In genomic region chr7:134209322-134210015, GRCh38 we compare ENCODE assay signal across 1 cellular context.
TF ChIP-seq lines count a peak whose summit lies in the region.

No MANE protein-coding gene starts in this region.

TF ChIP-seq in K562, 482 proteins besides CTCF, POLR2A, EP300 and RAD21 (continued from another document):
- TF ChIP-seq CGGBP1 (CRISPR knock-in tag; IDR thresholded peaks at IDR 0.05) (no peak), HDAC2 (IDR thresholded peaks at IDR 0.05) (peak; percentile 94), OTX1 (CRISPR knock-in tag; IDR thresholded peaks at IDR 0.05) (0 out of 2 replicates have a peak, but pooled peaks have one; percentile 28), ZEB2 (IDR thresholded peaks at IDR 0.05) (peak; percentile 82; the same call in 1 of the 2 replicates), TRIM24 (IDR thresholded peaks at IDR 0.05) (peak; percentile 88 to 89), LCOR (CRISPR knock-in tag; IDR thresholded peaks at IDR 0.05) (0 out of 2 replicates have a peak, but pooled peaks have one; percentile 17), ZNF316 (IDR thresholded peaks at IDR 0.05) (peak; percentile 75), CBFA2T2 (conservative IDR thresholded peaks at IDR 0.05) (peak; percentile 93), ZBED1 (IDR thresholded peaks at IDR 0.05) (0 out of 2 replicates have a peak, but pooled peaks have one; percentile 35), SMARCA4 (IDR thresholded peaks at IDR 0.05) (peak; percentile 86), NCOR1 (IDR thresholded peaks at IDR 0.05) (peak; percentile 93), EGR1 (conservative IDR thresholded peaks at IDR 0.05) (peak; percentile 39; the same call in 1 of the 2 replicates), KLF16 (IDR thresholded peaks at IDR 0.05) (peak; percentile 83), MLLT1 (IDR thresholded peaks at IDR 0.05) (peak in 1 of 2 experiments; percentile 69; a peak in 1 of 4 replicates), BHLHE40 (IDR thresholded peaks at IDR 0.05; ENCODE audit: low read length) (0 out of 2 replicates have a peak, but pooled peaks have one; percentile 15), CXXC5 (CRISPR knock-in tag; IDR thresholded peaks at IDR 0.05) (peak; percentile 73), KDM1A (IDR thresholded peaks at IDR 0.05) (peak; percentile 95 to 96), UBTF (IDR thresholded peaks at IDR 0.05; ENCODE audit: borderline replicate concordance in 1 of 2, low read depth in 2 of 2, low read length in 2 of 2) (peak; percentile 52 to 54; a peak in 2 of 4 replicates), ID3 (CRISPR knock-in tag; IDR thresholded peaks at IDR 0.05) (no peak), ID3 (tag; IDR thresholded peaks at IDR 0.05) (peak; percentile 95), MLX (CRISPR knock-in tag; conservative IDR thresholded peaks at IDR 0.05) (no peak), NFYB (IDR thresholded peaks at IDR 0.05; ENCODE audit: extremely low read depth, insufficient read length) (no peak), RUNX1 (IDR thresholded peaks at IDR 0.05; ENCODE audit: low read depth) (peak; percentile 79; the same call in 1 of the 2 replicates), ELK3 (CRISPR knock-in tag; IDR thresholded peaks at IDR 0.05) (no peak), ETV5 (CRISPR knock-in tag; IDR thresholded peaks at IDR 0.05; ENCODE audit: low read depth) (peak; percentile 58; the same call in 1 of the 2 replicates), ARNT (IDR thresholded peaks at IDR 0.05) (peak in 1 of 2 experiments; percentile 88; a peak in 1 of 4 replicates), CBX3 (IDR thresholded peaks at IDR 0.05; ENCODE audit: borderline replicate concordance in 1 of 2, low read length in 2 of 2) (peak in 1 of 2 experiments; percentile 59; a peak in 1 of 3 replicates), SMAD4 (CRISPR knock-in tag; conservative IDR thresholded peaks at IDR 0.05) (peak; percentile 82), HIVEP1 (CRISPR knock-in tag; IDR thresholded peaks at IDR 0.05) (no peak), CREM (IDR thresholded peaks at IDR 0.05; ENCODE audit: low read depth) (peak; percentile 59), ETV1 (tag; conservative IDR thresholded peaks at IDR 0.05; ENCODE audit: low read depth) (peak; percentile 41), SOX6 (IDR thresholded peaks at IDR 0.05) (peak; percentile 41; the same call in 1 of the 2 replicates), SMARCE1 (IDR thresholded peaks at IDR 0.05) (peak; percentile 87), FOXM1 (IDR thresholded peaks at IDR 0.05; ENCODE audit: low read depth) (peak; percentile 85), FOXM1 (CRISPR knock-in tag; IDR thresholded peaks at IDR 0.05; ENCODE audit: low read depth) (no peak), POLR2AphosphoS5 (IDR thresholded peaks at IDR 0.05; ENCODE audit: control insufficient read depth, insufficient read depth, low read depth, low read length) (peak; percentile 90), TAL1 (IDR thresholded peaks at IDR 0.05) (peak; percentile 90), PHB2 (IDR thresholded peaks at IDR 0.05; ENCODE audit: low read depth) (peak; percentile 77; the same call in 1 of the 2 replicates), MAZ (CRISPR knock-in tag; conservative IDR thresholded peaks at IDR 0.05 in 1 of 2, IDR thresholded peaks at IDR 0.05 in 1 of 2) (peak; percentile 40 to 49; a peak in 2 of 4 replicates), ZNF592 (IDR thresholded peaks at IDR 0.05) (0 out of 2 replicates have a peak, but pooled peaks have one; percentile 33), ZNF507 (tag; conservative IDR thresholded peaks at IDR 0.05) (no peak), MYC (IDR thresholded peaks at IDR 0.05; ENCODE audit: low read depth, low read length) (peak; percentile 49; the same call in 1 of the 2 replicates), MYC (CRISPR knock-in tag; IDR thresholded peaks at IDR 0.05; ENCODE audit: borderline replicate concordance, low read depth) (no peak), EZH2 (IDR thresholded peaks at IDR 0.05; ENCODE audit: borderline replicate concordance, low read depth, low read length) (no peak), ZNF561 (CRISPR knock-in tag; conservative IDR thresholded peaks at IDR 0.05) (no peak), ETS1 (conservative IDR thresholded peaks at IDR 0.05; ENCODE audit: control insufficient read depth, low read depth, low read length) (peak; percentile 80; the same call in 1 of the 2 replicates), BCOR (IDR thresholded peaks at IDR 0.05) (peak; percentile 54; the same call in 1 of the 2 replicates), HDAC8 (tag; IDR thresholded peaks at IDR 0.05) (no peak), C11orf30 (IDR thresholded peaks at IDR 0.05; ENCODE audit: low read depth) (no peak), ZBTB26 (CRISPR knock-in tag; IDR thresholded peaks at IDR 0.05) (peak; percentile 32; the same call in 1 of the 2 replicates), HDAC1 (IDR thresholded peaks at IDR 0.05) (peak in 1 of 2 experiments; percentile 84; a peak in 1 of 4 replicates), TBL1XR1 (IDR thresholded peaks at IDR 0.05; ENCODE audit: low read length in 2 of 2) (peak; percentile 51 to 75), ZBTB7A (IDR thresholded peaks at IDR 0.05; ENCODE audit: borderline replicate concordance, control insufficient read depth, low read depth, low read length) (peak; percentile 69; the same call in 1 of the 2 replicates), NUFIP1 (IDR thresholded peaks at IDR 0.05; ENCODE audit: partially characterized antibody) (no peak), TCF3 (CRISPR knock-in tag; IDR thresholded peaks at IDR 0.05) (peak; percentile 96), MTA2 (IDR thresholded peaks at IDR 0.05; ENCODE audit: low read depth) (peak; percentile 81), CBFA2T3 (IDR thresholded peaks at IDR 0.05) (peak; percentile 97), ZNF639 (CRISPR knock-in tag; conservative IDR thresholded peaks at IDR 0.05 in 1 of 2, IDR thresholded peaks at IDR 0.05 in 1 of 2) (peak in 1 of 2 experiments; percentile 31; a peak in 1 of 4 replicates), GATA2 (CRISPR knock-in tag; IDR thresholded peaks at IDR 0.05) (peak; percentile 52; the same call in 1 of the 2 replicates)
